Comparison of ENCODE assay signal across 15 cellular contexts in genomic region chr4:39410415-39410814, GRCh38. TPM values are rescaled to one million over a fixed set of nuclear protein-coding genes. Genes with fewer than 3 reads are reported as not detected.
DNase-seq lines count a peak whose midpoint lies in the region; TF ChIP-seq lines count a peak whose summit lies in the region.
"Had no signal": no experiment of that assay in that cellular context is flagged by ENCODE, and none has a peak within 500 bp of the region (broad histone marks: within the 10 kb centered on the region; RNA-seq: fewer than 3 reads in every experiment).

No MANE protein-coding gene starts in this region.

- H3K36me3 ChIP-seq in DOHH2 (ENCODE audit: control insufficient read depth, low read length): no peaks in the 10 kb centered on the region
- H3K36me3 ChIP-seq in endodermal cell (ENCODE audit: control insufficient read depth, insufficient read depth, low read length): no peaks in the 10 kb centered on the region
- H3K36me3 ChIP-seq in neural progenitor cell: no peaks in the 10 kb centered on the region

- H3K27me3 Mint-ChIP-seq in endodermal cell (ENCODE audit: insufficient read depth): no peaks in the 10 kb centered on the region
- no peaks in the 10 kb centered on the region for H3K27me3 Mint-ChIP-seq in neural progenitor cell (ENCODE audit: insufficient read depth, low read depth)
- no peaks in the 10 kb centered on the region for H3K27me3 Mint-ChIP-seq in progenitor cell of endocrine pancreas
- H3K27me3 Mint-ChIP-seq: activated CD4-positive, alpha-beta memory T cell treated with anti-CD3 and anti-CD28 coated beads for 36 hours had no signal

- no peak overlapping the region for H3K27ac ChIP-seq in DOHH2 (ENCODE audit: low read depth, low read length)
- H3K27ac ChIP-seq in endodermal cell (ENCODE audit: low read depth, low read length): no peak overlapping the region
- no peak overlapping the region for H3K27ac ChIP-seq in neural progenitor cell
- H3K27ac ChIP-seq: coronary artery had no signal

- H3K4me1 ChIP-seq in DOHH2 (ENCODE audit: control insufficient read depth, low read length): peaks cover 10% of the 10 kb centered on the region
- H3K4me1 ChIP-seq in endodermal cell (ENCODE audit: control insufficient read depth, insufficient read depth, low read length): no peaks in the 10 kb centered on the region
- H3K4me1 ChIP-seq in neural progenitor cell: no peaks in the 10 kb centered on the region

- peak overlapping the region; percentile 24 for H2AFZ ChIP-seq in neural progenitor cell (replicated peaks)

- H3K79me2 ChIP-seq in DOHH2 (ENCODE audit: control insufficient read depth, low read length) (no peaks in the 10 kb centered on the region), neural progenitor cell (ENCODE audit: low read depth) (no peaks in the 10 kb centered on the region)

- WGBS in endodermal cell (ENCODE audit: insufficient coverage in 1 of 2, insufficient read length in 1 of 2), 2 experiments: 84 to 88% methylated on average over 1 to 4 of the region's 5 CpGs

- DNase-seq in NAMALWA (ENCODE audit: low spot score) (peak; percentile 13), endodermal cell (no peak), neural progenitor cell (ENCODE audit: low spot score) (no peak), anterior cingulate cortex (lab: John Stamatoyannopoulos, UW) (no peak), RPMI8226 (no peak), progenitor cell of endocrine pancreas (ENCODE audit: low spot score, unreplicated experiment) (no peak)
- no peak for DNase-seq in activated T-cell treated with anti-CD3 and anti-CD28 coated beads, Interleukin-2, amount 50 U/mL, for 48 hours
- DNase-seq: activated CD4-positive, alpha-beta memory T cell treated with anti-CD3 and anti-CD28 coated beads for 36 hours; activated naive CD4-positive, alpha-beta T cell; Caco-2; NCI-H2029 treated with DMSO at 0.1 percent for 48 hours had no signal

- peak overlapping the region; percentile 22; the same call in 1 of the 2 replicates for H3K4me2 ChIP-seq in DOHH2 (ENCODE audit: low read length)
- no peak overlapping the region for H3K4me2 ChIP-seq in neural progenitor cell

- H3K27ac Mint-ChIP-seq in endodermal cell (no peak overlapping the region), neural progenitor cell (no peak overlapping the region), progenitor cell of endocrine pancreas (no peak overlapping the region)
- H3K27ac Mint-ChIP-seq: activated CD4-positive, alpha-beta memory T cell treated with anti-CD3 and anti-CD28 coated beads for 36 hours had no signal

- H4K20me1 ChIP-seq in DOHH2 (ENCODE audit: control insufficient read depth, insufficient read depth, low read depth, low read length): no peaks in the 10 kb centered on the region
- no peaks in the 10 kb centered on the region for H4K20me1 ChIP-seq in neural progenitor cell (ENCODE audit: low read depth)

- TF ChIP-seq CTCF in DOHH2 (IDR thresholded peaks at IDR 0.05; ENCODE audit: low read depth, low read length, poor library complexity, severe bottlenecking) (peak; percentile 55), endodermal cell (conservative IDR thresholded peaks at IDR 0.05) (peak; percentile 40), neural progenitor cell (IDR thresholded peaks at IDR 0.05) (peak; percentile 11), progenitor cell of endocrine pancreas (IDR thresholded peaks at IDR 0.05; ENCODE audit: unreplicated experiment) (no peak)

- H3K9ac ChIP-seq in endodermal cell (ENCODE audit: extremely low read depth, low read length, poor library complexity, severe bottlenecking) (no peak overlapping the region), neural progenitor cell (no peak overlapping the region)

- no peaks in the 10 kb centered on the region for H3K9me3 Mint-ChIP-seq in endodermal cell
- H3K9me3 Mint-ChIP-seq in neural progenitor cell: no peaks in the 10 kb centered on the region
- no peaks in the 10 kb centered on the region for H3K9me3 Mint-ChIP-seq in progenitor cell of endocrine pancreas (ENCODE audit: low read depth)
- H3K9me3 Mint-ChIP-seq: activated CD4-positive, alpha-beta memory T cell treated with anti-CD3 and anti-CD28 coated beads for 36 hours had no signal

- H3F3A ChIP-seq in DOHH2 (ENCODE audit: control insufficient read depth, insufficient read depth) (0 out of 2 replicates have a peak, but pooled peaks cover 8% of the 10 kb centered on the region), neural progenitor cell (ENCODE audit: low read depth) (no peaks in the 10 kb centered on the region)

- H3K4me1 Mint-ChIP-seq in endodermal cell (peaks cover 6% of the 10 kb centered on the region), neural progenitor cell (no peaks in the 10 kb centered on the region), progenitor cell of endocrine pancreas (ENCODE audit: low read depth) (peaks cover 20% of the 10 kb centered on the region)

- H3K27me3 ChIP-seq in DOHH2 (ENCODE audit: control insufficient read depth, low read length): no peaks in the 10 kb centered on the region
- no peaks in the 10 kb centered on the region for H3K27me3 ChIP-seq in endodermal cell (ENCODE audit: control insufficient read depth, insufficient read depth, low read length, poor library complexity, severe bottlenecking)
- no peaks in the 10 kb centered on the region for H3K27me3 ChIP-seq in neural progenitor cell

- H3K9me3 ChIP-seq in DOHH2 (ENCODE audit: control insufficient read depth, insufficient read depth, low read length) (no peaks in the 10 kb centered on the region), endodermal cell (ENCODE audit: control insufficient read depth, low read length) (no peaks in the 10 kb centered on the region), neural progenitor cell (ENCODE audit: low read depth) (no peaks in the 10 kb centered on the region)
- H3K9me3 ChIP-seq: Caco-2 had no signal

- H3K9me2 ChIP-seq in DOHH2 (replicated peaks; ENCODE audit: control insufficient read depth, low read length): no peaks in the 10 kb centered on the region

- no peaks in the 10 kb centered on the region for H3K36me3 Mint-ChIP-seq in endodermal cell (ENCODE audit: low read depth)
- H3K36me3 Mint-ChIP-seq in neural progenitor cell: no peaks in the 10 kb centered on the region
- no peaks in the 10 kb centered on the region for H3K36me3 Mint-ChIP-seq in progenitor cell of endocrine pancreas (ENCODE audit: insufficient read depth)
- H3K36me3 Mint-ChIP-seq: activated CD4-positive, alpha-beta memory T cell treated with anti-CD3 and anti-CD28 coated beads for 36 hours had no signal

- H3K4me3 Mint-ChIP-seq in endodermal cell (no peak overlapping the region), neural progenitor cell (no peak overlapping the region), progenitor cell of endocrine pancreas (ENCODE audit: low read depth) (no peak overlapping the region)
- H3K4me3 Mint-ChIP-seq: activated CD4-positive, alpha-beta memory T cell treated with anti-CD3 and anti-CD28 coated beads for 36 hours had no signal

- H3K4me3 ChIP-seq in DOHH2 (ENCODE audit: low read length): no peak overlapping the region
- H3K4me3 ChIP-seq in endodermal cell (ENCODE audit: low read length): no peak overlapping the region
- no peak overlapping the region for H3K4me3 ChIP-seq in neural progenitor cell
- H3K4me3 ChIP-seq: coronary artery, lung had no signal

RNA-seq across cellular contexts. Expression of gene KLB, which starts 3.7 kb away (rescaled TPM):
- under 1 TPM in 1 of 2 donors, not detected in 1; 0.09 TPM for total RNA-seq in endodermal cell
- polyA plus RNA-seq in endodermal cell (2013, experiment 1 of 2): not detected
- not detected for polyA plus RNA-seq in endodermal cell (2013, experiment 2 of 2)
- total RNA-seq in neural progenitor cell (ENCODE audit: low replicate concordance): not detected in 2 replicates
- 0.36 and 0.43 TPM in 2 replicates for total RNA-seq in progenitor cell of endocrine pancreas
- total RNA-seq: activated CD4-positive, alpha-beta memory T cell treated with anti-CD3 and anti-CD28 coated beads for 36 hours; T-helper 2 cell treated with Interferon-gamma antibody and Interleukin-4, amounts not matched to agents 100 ng/mL and 5 ng/mL, for 36 hours had no signal

RNA-seq across cellular contexts. Expression of gene RFC1, which starts 44.3 kb away (rescaled TPM):
- 10 to 100 TPM; 56.4 to 57.0 TPM for total RNA-seq in endodermal cell
- 48.7 TPM for polyA plus RNA-seq in endodermal cell (2013, experiment 1 of 2)
- polyA plus RNA-seq in endodermal cell (2013, experiment 2 of 2): 51.5 TPM
- total RNA-seq in neural progenitor cell (ENCODE audit: low replicate concordance): 67.0 and 123 TPM in 2 replicates
- total RNA-seq in progenitor cell of endocrine pancreas: 46.8 and 58.6 TPM in 2 replicates

RNA-seq across cellular contexts. Expression of gene RPL9, which starts 48.3 kb away (rescaled TPM):
- total RNA-seq in endodermal cell (1,000 to 10,000 TPM; 1,341 to 1,760 TPM), neural progenitor cell (ENCODE audit: low replicate concordance) (4,656 and 6,671 TPM in 2 replicates), progenitor cell of endocrine pancreas (1,349 and 1,450 TPM in 2 replicates)
- polyA plus RNA-seq in endodermal cell (2013, experiment 1 of 2): 1,788 TPM
- 1,750 TPM for polyA plus RNA-seq in endodermal cell (2013, experiment 2 of 2)

RNA-seq across cellular contexts. Expression of gene LIAS, which starts 48.4 kb away (rescaled TPM):
- total RNA-seq in endodermal cell (10 to 100 TPM; 17.6 to 17.9 TPM), neural progenitor cell (ENCODE audit: low replicate concordance) (20.5 and 30.5 TPM in 2 replicates), progenitor cell of endocrine pancreas (17.0 and 18.4 TPM in 2 replicates)
- polyA plus RNA-seq in endodermal cell (2013, experiment 1 of 2): 17.8 TPM
- polyA plus RNA-seq in endodermal cell (2013, experiment 2 of 2): 14.3 TPM
